29 cellular contexts compared by ENCODE assay signal in genomic region chr16:63943568-63943967, GRCh38.
"Had no signal": no experiment of that assay in that cellular context is flagged by ENCODE, and none has a peak within 500 bp of the region (broad histone marks: within the 10 kb centered on the region; RNA-seq: fewer than 3 reads in every experiment).

No MANE protein-coding gene starts in this region.

- H2AFZ ChIP-seq: hepatocyte had no signal

- H3K4me2 ChIP-seq: hepatocyte had no signal

- H3K79me2 ChIP-seq: hepatocyte had no signal

- H3K4me1 Mint-ChIP-seq: endodermal cell; immature natural killer cell; naive thymus-derived CD4-positive, alpha-beta T cell had no signal

- H3K36me3 ChIP-seq: colonic mucosa, esophagus squamous epithelium, gastrocnemius medialis, heart right ventricle, left lung, lower lobe of right lung had no signal

- H3K9me3 ChIP-seq: colonic mucosa, esophagus squamous epithelium, gastrocnemius medialis, heart right ventricle, left lung, lower lobe of right lung had no signal

- H3K4me3 Mint-ChIP-seq: dendritic cell treated with granulocyte-macrophage colony-stimulating factor and Interleukin-4, amounts not matched to agents 40 ng/mL and 50 ng/mL, for 4 days; effector memory CD8-positive, alpha-beta T cell; endodermal cell; immature natural killer cell; naive thymus-derived CD4-positive, alpha-beta T cell had no signal

- H3K36me3 Mint-ChIP-seq: naive thymus-derived CD4-positive, alpha-beta T cell had no signal

- ATAC-seq: effector memory CD8-positive, alpha-beta T cell; esophagus mucosa; gastrocnemius medialis; heart right ventricle; left colon; left lung; left ventricle myocardium superior; lower lobe of right lung; naive thymus-derived CD4-positive, alpha-beta T cell had no signal

- H3K4me1 ChIP-seq: colonic mucosa, esophagus squamous epithelium, gastrocnemius medialis, heart right ventricle, left lung, lower lobe of right lung had no signal

- H3K9me3 Mint-ChIP-seq: dendritic cell treated with granulocyte-macrophage colony-stimulating factor and Interleukin-4, amounts not matched to agents 40 ng/mL and 50 ng/mL, for 4 days; endodermal cell had no signal

- H3K27me3 ChIP-seq: colonic mucosa, esophagus squamous epithelium, gastrocnemius medialis, heart right ventricle, hepatocyte, left lung had no signal

- H3K27ac ChIP-seq: colonic mucosa, epithelial cell of prostate, esophagus squamous epithelium, gastrocnemius medialis, heart right ventricle, hepatocyte, left lung, lower lobe of right lung had no signal

- H3K4me3 ChIP-seq: colonic mucosa, esophagus squamous epithelium, gastrocnemius medialis, heart right ventricle, hepatocyte, left lung, lower lobe of right lung had no signal

- H3K27me3 Mint-ChIP-seq: dendritic cell treated with granulocyte-macrophage colony-stimulating factor and Interleukin-4, amounts not matched to agents 40 ng/mL and 50 ng/mL, for 4 days; effector memory CD8-positive, alpha-beta T cell; naive thymus-derived CD4-positive, alpha-beta T cell had no signal

- H3K27ac Mint-ChIP-seq: dendritic cell treated with granulocyte-macrophage colony-stimulating factor and Interleukin-4, amounts not matched to agents 40 ng/mL and 50 ng/mL, for 4 days; effector memory CD8-positive, alpha-beta T cell; endodermal cell; immature natural killer cell; naive thymus-derived CD4-positive, alpha-beta T cell had no signal

- DNase-seq: colonic mucosa; cortex of kidney; effector CD8-positive, alpha-beta T cell; effector memory CD8-positive, alpha-beta T cell; endodermal cell; erythroblast; esophagus squamous epithelium; foreskin fibroblast; foreskin melanocyte; gastrocnemius medialis; glutamatergic neuron; head of caudate nucleus; heart right ventricle; hypothalamus; immature natural killer cell; islet precursor cell; kidney; kidney glomerular epithelial cell; left colon; left lung; left ventricle myocardium superior; lower lobe of right lung; mesendoderm; midbrain; naive thymus-derived CD4-positive, alpha-beta T cell had no signal
